ENCODE assay signal across 9 cellular contexts in genomic region chr9:123102380-123103113, GRCh38.
DNase-seq lines count a peak whose midpoint lies in the region; ATAC-seq and TF ChIP-seq lines count a peak whose summit lies in the region.
"Had no signal": no experiment of that assay in that cellular context is flagged by ENCODE, and none has a peak within 500 bp of the region (broad histone marks: within the 10 kb centered on the region; RNA-seq: fewer than 3 reads in every experiment).

No MANE protein-coding gene starts in this region.

- intact Hi-C loops in activated B cell treated with CpG ODN at 0.5 μM for 24 hours (cut with micrococcal nuclease): loop anchor here (1.0 to 2.0 kb wide), 2 partner anchors 122 to 248 kb away; no protein-coding TSS in a partner anchor

- H3K9me3 ChIP-seq in hepatocyte (ENCODE audit: low read depth): no peaks in the 10 kb centered on the region

- in situ Hi-C loops in GM13977 (cut with MboI; ENCODE audit: low pct_unique_long_range_greater_than_20kb, low sequenced_read_pairs, unreplicated experiment): no loop called here

- H3K27me3 ChIP-seq in hepatocyte: no peaks in the 10 kb centered on the region

- no peaks in the 10 kb centered on the region for H4K20me1 ChIP-seq in hepatocyte (ENCODE audit: insufficient read depth, poor library complexity, severe bottlenecking)

- TF ChIP-seq CTCF in 22Rv1 (IDR thresholded peaks at IDR 0.05) (peak; percentile 51), GM13977 (IDR thresholded peaks at IDR 0.05; ENCODE audit: extremely low read depth, insufficient read depth, missing control alignments) (peak; percentile 43), activated B cell treated with CpG ODN at 0.5 μM for 24 hours (IDR thresholded peaks at IDR 0.05) (no peak), hepatocyte (IDR thresholded peaks at IDR 0.05; ENCODE audit: poor library complexity) (peak; percentile 55)

- H3K79me2 ChIP-seq in hepatocyte: no peaks in the 10 kb centered on the region

- H3K4me1 Mint-ChIP-seq in activated B cell treated with CpG ODN at 0.5 μM for 24 hours (peaks cover 12% of the 10 kb centered on the region), T-cell (no peaks in the 10 kb centered on the region)

- no peak overlapping the region for H3K27ac ChIP-seq in 22Rv1
- H3K27ac ChIP-seq in hepatocyte: peak overlapping the region; percentile 7

- H3K27ac Mint-ChIP-seq in activated B cell treated with CpG ODN at 0.5 μM for 24 hours (peak overlapping the region; percentile 71), T-cell (peak overlapping the region in 1 of 2 donors; percentile 16)

- 81% methylated on average over 3 of the region's 3 CpGs for WGBS in hepatocyte (ENCODE audit: low lambda C conversion rate, missing lambda C conversion rate)

- POLR2A ChIA-PET in activated B cell treated with CpG ODN at 0.5 μM for 24 hours (lab: Charles Lee) (interaction anchor here (0.6 to 1.9 kb wide), 2 partner anchors 17 to 237 kb away, joined by 6 to 9 read pairs; no protein-coding TSS in a partner anchor), T-cell (lab: Charles Lee) (no interaction called here)

- H3K36me3 Mint-ChIP-seq in activated B cell treated with CpG ODN at 0.5 μM for 24 hours (ENCODE audit: low read depth) (peaks cover 86% of the 10 kb centered on the region), T-cell (peaks cover 48% of the 10 kb centered on the region)

- H3K9me3 Mint-ChIP-seq in activated B cell treated with CpG ODN at 0.5 μM for 24 hours (no peaks in the 10 kb centered on the region), T-cell (no peaks in the 10 kb centered on the region)

- no peak overlapping the region for H3K4me3 ChIP-seq in hepatocyte

- ATAC-seq in activated B cell treated with CpG ODN at 0.5 μM for 24 hours (ENCODE audit: low read depth): peak; percentile 34
- ATAC-seq in GM18520 (IDR thresholded peaks at IDR 0.05; ENCODE audit: unreplicated experiment): no peak
- no peak for ATAC-seq in T-cell (replicated peaks in 1 of 4)

- H3K4me3 Mint-ChIP-seq in activated B cell treated with CpG ODN at 0.5 μM for 24 hours (no peak overlapping the region), T-cell (no peak overlapping the region)

- H3K36me3 ChIP-seq in hepatocyte (replicated peaks; ENCODE audit: insufficient read depth, low read depth): no peaks in the 10 kb centered on the region

- peaks cover 6% of the 10 kb centered on the region for H3K4me1 ChIP-seq in hepatocyte (ENCODE audit: insufficient read depth)

- CTCF ChIA-PET in activated B cell treated with CpG ODN at 0.5 μM for 24 hours (lab: Charles Lee) (interaction anchor here (1.0 to 6.9 kb wide), 10 partner anchors 8 to 247 kb away, joined by 3 to 62 read pairs (median 5); no protein-coding TSS in a partner anchor), T-cell (lab: Charles Lee) (interaction anchor here (1.0 to 1.5 kb wide), 2 partner anchors 9 to 123 kb away, joined by 3 read pairs; no protein-coding TSS in a partner anchor)

- no peak overlapping the region for H2AFZ ChIP-seq in hepatocyte

- H3K9me2 ChIP-seq in hepatocyte (replicated peaks; ENCODE audit: insufficient read depth): no peaks in the 10 kb centered on the region

- no peak for DNase-seq in GM13977 (ENCODE audit: low spot score)
- no peak for DNase-seq in activated B cell treated with CpG ODN at 0.5 μM for 24 hours
- no peak for DNase-seq in hepatocyte (ENCODE audit: low spot score)
- no peak for DNase-seq in KG1 (lab: John Stamatoyannopoulos, UW)
- no peak for DNase-seq in amygdala (lab: John Stamatoyannopoulos, UW)
- DNase-seq in T-cell: no peak
- DNase-seq: T-helper 2 cell had no signal

- no peaks in the 10 kb centered on the region for H3K27me3 Mint-ChIP-seq in activated B cell treated with CpG ODN at 0.5 μM for 24 hours
- H3K27me3 Mint-ChIP-seq in T-cell: no peaks in the 10 kb centered on the region

- no peak overlapping the region for H3K4me2 ChIP-seq in hepatocyte
